Comparison of ENCODE assay signal across 8 cellular contexts in the genomic region with DNA sequence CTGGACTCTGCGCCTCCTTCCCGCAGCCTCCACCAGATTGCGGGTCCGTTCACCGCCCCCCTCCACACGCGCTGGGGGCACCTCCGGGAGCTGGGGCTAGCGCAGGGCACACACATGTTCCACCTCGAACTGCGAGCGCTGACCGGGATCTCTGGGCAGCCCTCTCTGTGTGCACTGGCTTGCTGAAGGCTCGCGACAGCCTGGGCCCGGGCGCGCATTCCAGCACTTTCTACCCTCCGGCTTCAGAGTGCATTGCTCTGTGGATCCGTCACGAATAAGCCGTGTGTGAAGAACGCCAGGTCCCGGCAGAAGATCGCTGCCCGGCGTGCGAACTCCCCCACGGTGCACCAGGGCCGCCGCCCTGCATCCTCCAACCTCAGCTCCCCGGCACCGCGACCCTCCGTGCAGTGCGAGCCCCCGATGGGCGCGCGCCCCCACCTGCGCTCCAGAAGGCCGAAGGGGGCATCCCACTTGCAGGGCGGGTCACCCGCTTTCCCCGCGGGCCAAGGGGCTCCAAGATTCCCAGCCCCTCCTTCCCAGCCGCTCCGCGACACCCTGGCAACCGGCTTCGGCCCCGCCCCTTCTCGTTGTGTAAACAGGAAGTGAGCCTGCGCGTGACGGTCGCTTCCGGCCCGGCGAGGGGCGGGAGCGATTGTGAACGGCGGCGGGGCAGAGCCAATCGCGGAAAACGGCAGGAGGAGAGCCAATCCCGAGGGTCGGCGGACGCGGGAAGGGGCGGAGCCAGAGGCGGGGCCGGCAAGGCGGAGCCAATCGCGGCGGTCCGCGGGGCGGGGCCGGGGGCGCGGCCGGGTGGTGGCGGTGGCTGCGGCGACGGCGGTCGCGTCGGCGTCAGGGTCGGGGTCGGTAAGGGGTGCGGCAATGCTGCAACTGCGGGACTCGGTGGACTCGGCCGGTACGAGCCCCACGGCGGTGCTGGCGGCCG. TPM values are rescaled to one million over a fixed set of nuclear protein-coding genes. Genes with fewer than 3 reads are reported as not detected.
A peak's percentile ranks its signal among the peaks of the same experiment; 100 is the strongest.
DNase-seq lines count a peak whose midpoint lies in the region; ATAC-seq, FAIRE-seq and TF ChIP-seq lines count a peak whose summit lies in the region.

A gene (plus strand): TSS at position 822 of the 943 bp plus-strand sequence. CDS start 58 bp downstream, at position 880.

- intact Hi-C loops in adrenal gland (cut with DNase I) (no loop called here), cardiac septum (cut with DNase I) (loop anchor here (2.0 to 10.0 kb wide), 4 partner anchors 24 to 1040 kb away; a partner anchor contains a TSS), posterior cingulate gyrus (cut with DNase I) (loop anchor here (10.0 kb wide), 1 partner anchor 100 kb away; no protein-coding TSS in a partner anchor)

- TF ChIP-seq CTCF in adrenal gland (IDR thresholded peaks at IDR 0.05) (peak in 1 of 6 experiments; percentile 8), type B pancreatic cell (conservative IDR thresholded peaks at IDR 0.05) (no peak)

- no peaks in the 10 kb centered on the region for H3K9me3 ChIP-seq in adrenal gland (replicated peaks in 1 of 3)

- peak; percentile 94 for ATAC-seq in HG02852 (IDR thresholded peaks at IDR 0.05; ENCODE audit: unreplicated experiment)

- WGBS in adrenal gland, 4 donors: 0 to 1% (median 1%) methylated on average over 27 to 108 of the region's 108 CpGs

- peak within 1 kb of the TSS; percentile 99 for H3K4me3 Mint-ChIP-seq in type B pancreatic cell

- H3K27ac ChIP-seq in adrenal gland: peak within 1 kb of the TSS in 4 of 5 donors; percentile 52 to 97 (median 82)

- peaks cover 4% of the 10 kb centered on the region for H3K27me3 Mint-ChIP-seq in type B pancreatic cell

- FAIRE-seq in GM12892 (lab: Jason Lieb, UNC): peak; percentile 98

- peak within 1 kb of the TSS; percentile 26 to 100 (median 50) for H3K4me3 ChIP-seq in adrenal gland

- no peaks in the 10 kb centered on the region for H3K36me3 Mint-ChIP-seq in type B pancreatic cell

- H3K36me3 ChIP-seq in adrenal gland (replicated peaks in 1 of 2): peaks cover 0 to 23% of the 10 kb centered on the region in 2 donors

- TF ChIP-seq POLR2A in GM12892 (IDR thresholded peaks at IDR 0.05; ENCODE audit: low read depth, low read length) (no peak), adrenal gland (IDR thresholded peaks at IDR 0.05) (peak in 1 of 2 donors; percentile 49)

- H3K4me1 Mint-ChIP-seq in type B pancreatic cell (ENCODE audit: unreplicated experiment): peaks cover 21% of the 10 kb centered on the region

- H3K9me3 Mint-ChIP-seq in type B pancreatic cell: no peaks in the 10 kb centered on the region

- peak; percentile 99 for DNase-seq in GM12892 (ENCODE audit: insufficient read length)
- peak; percentile 78 for DNase-seq in NCI-H1436 treated with DMSO at 0.1 percent for 48 hours (lab: John Stamatoyannopoulos, UW)
- peak; percentile 97 to 98 (median 97) for DNase-seq in T-helper 1 cell
- DNase-seq in adrenal gland: peak; percentile 98 to 99 (median 98)
- DNase-seq in cardiac septum (ENCODE audit: low spot score): peak; percentile 99
- DNase-seq in posterior cingulate gyrus: peak; percentile 96 to 100 (median 99)
- peak; percentile 99 for DNase-seq in type B pancreatic cell (ENCODE audit: extremely low spot score, unreplicated experiment)

- peak within 1 kb of the TSS; percentile 90 for H3K27ac Mint-ChIP-seq in type B pancreatic cell

- H3K27me3 ChIP-seq in adrenal gland: no peaks in the 10 kb centered on the region

- H3K4me1 ChIP-seq in adrenal gland (replicated peaks in 1 of 2): peaks cover 15 to 32% of the 10 kb centered on the region in 2 donors

RNA-seq across cellular contexts. Expression of the gene that starts here (rescaled TPM):
- polyA plus RNA-seq in GM12892 (2012; ENCODE audit: missing spikeins): 11.4 TPM
- total RNA-seq in adrenal gland: 10 to 100 TPM; 21.6 to 52.1 (median 44.4) TPM
- 10 to 100 TPM; 15.8 to 49.7 (median 20.6) TPM for polyA plus RNA-seq in adrenal gland
- total RNA-seq in cardiac septum: 44.3 TPM
- total RNA-seq in type B pancreatic cell (ENCODE audit: low replicate concordance): 26.6 and 56.6 TPM in 2 replicates

Comparison
In these comparisons a context has a peak if more than half of its experiments do, and no peak if none do; other contexts are left out.
1. Peak in every context shown above with its lines: DNase-seq, ATAC-seq, H3K4me3 ChIP-seq and H3K27ac ChIP-seq.
2. intact Hi-C loops: an anchor here in cardiac septum (2.0 to 10.0 kb wide) and posterior cingulate gyrus (10.0 kb wide); none called in adrenal gland.